ENCODE assay signal across 10 cellular contexts in genomic region chrX:65607070-65607742, GRCh38.
DNase-seq lines count a peak whose midpoint lies in the region; ATAC-seq and TF ChIP-seq lines count a peak whose summit lies in the region.
"Had no signal": no experiment of that assay in that cellular context is flagged by ENCODE, and none has a peak within 500 bp of the region (broad histone marks: within the 10 kb centered on the region; RNA-seq: fewer than 3 reads in every experiment).

No MANE protein-coding gene starts in this region.

- peaks cover 0 to 35% (median 0%) of the 10 kb centered on the region in 7 donors for H3K27me3 ChIP-seq in heart right ventricle

- intact Hi-C loops in heart right ventricle (cut with DNase I), result no loop called here

- H3K36me3 Mint-ChIP-seq in activated naive CD4-positive, alpha-beta T cell treated with anti-CD3 and anti-CD28 coated beads, Interleukin-2, amount 10 ng/mL, durations not matched to agents 7 days and 5 days, result peaks cover 8% of the 10 kb centered on the region
- peaks cover 7% of the 10 kb centered on the region for H3K36me3 Mint-ChIP-seq in activated CD8-positive, alpha-beta T cell treated with anti-CD3 and anti-CD28 coated beads, Interleukin-2, amount 10 ng/mL, durations not matched to agents 7 days and 5 days (ENCODE audit: low read depth)

- CTCF ChIA-PET in activated naive CD4-positive, alpha-beta T cell treated with anti-CD3 and anti-CD28 coated beads, Interleukin-2, amount 10 ng/mL, durations not matched to agents 7 days and 5 days (lab: Charles Lee), result no interaction called here
- CTCF ChIA-PET in activated CD8-positive, alpha-beta T cell treated with anti-CD3 and anti-CD28 coated beads, Interleukin-2, amount 10 ng/mL, durations not matched to agents 7 days and 5 days (lab: Charles Lee), result interaction anchor here (1.0 to 1.8 kb wide), 2 partner anchors 10 to 116 kb away, joined by 3 to 6 read pairs; no protein-coding TSS in a partner anchor

- POLR2A ChIA-PET in activated CD8-positive, alpha-beta T cell treated with anti-CD3 and anti-CD28 coated beads, Interleukin-2, amount 10 ng/mL, durations not matched to agents 7 days and 5 days (lab: Charles Lee), result interaction anchor here (0.9 to 1.2 kb wide), 2 partner anchors 11 to 61 kb away, joined by 4 to 8 read pairs; no protein-coding TSS in a partner anchor

- no peaks in the 10 kb centered on the region for H3K27me3 Mint-ChIP-seq in activated naive CD4-positive, alpha-beta T cell treated with anti-CD3 and anti-CD28 coated beads, Interleukin-2, amount 10 ng/mL, durations not matched to agents 7 days and 5 days
- no peaks in the 10 kb centered on the region for H3K27me3 Mint-ChIP-seq in activated CD8-positive, alpha-beta T cell treated with anti-CD3 and anti-CD28 coated beads, Interleukin-2, amount 10 ng/mL, durations not matched to agents 7 days and 5 days (ENCODE audit: low read depth)
- H3K27me3 Mint-ChIP-seq: dendritic cell treated with granulocyte-macrophage colony-stimulating factor and Interleukin-4, amounts not matched to agents 40 ng/mL and 50 ng/mL, for 4 days had no signal

- H3K4me1 ChIP-seq in heart right ventricle, result peaks cover 0 to 41% (median 16%) of the 10 kb centered on the region in 9 donors
- H3K4me1 ChIP-seq: BLaER1 had no signal

- peak; percentile 21 for DNase-seq in activated naive CD4-positive, alpha-beta T cell treated with Interleukin-2 at 50 U/mL for 16 hours
- no peak for DNase-seq in activated naive CD4-positive, alpha-beta T cell treated with anti-CD3 and anti-CD28 coated beads, Interleukin-2, amount 10 ng/mL, durations not matched to agents 7 days and 5 days
- no peak for DNase-seq in activated CD8-positive, alpha-beta T cell treated with anti-CD3 and anti-CD28 coated beads, Interleukin-2, amount 10 ng/mL, durations not matched to agents 7 days and 5 days
- DNase-seq in renal cortical epithelial cell (ENCODE audit: low read depth) (peak; percentile 61), heart right ventricle (no peak), NCI-H82 (lab: John Stamatoyannopoulos, UW) (no peak), H4 (ENCODE audit: low spot score) (no peak)

- ATAC-seq in HG02885 (IDR thresholded peaks at IDR 0.05; ENCODE audit: poor library complexity, unreplicated experiment) (peak; percentile 67), heart right ventricle (no peak)
- peak; percentile 77 for ATAC-seq in activated CD8-positive, alpha-beta T cell treated with anti-CD3 and anti-CD28 coated beads, Interleukin-2, amount 10 ng/mL, durations not matched to agents 7 days and 5 days

- peaks cover 38% of the 10 kb centered on the region for H3K4me1 Mint-ChIP-seq in activated naive CD4-positive, alpha-beta T cell treated with anti-CD3 and anti-CD28 coated beads, Interleukin-2, amount 10 ng/mL, durations not matched to agents 7 days and 5 days
- H3K4me1 Mint-ChIP-seq in activated CD8-positive, alpha-beta T cell treated with anti-CD3 and anti-CD28 coated beads, Interleukin-2, amount 10 ng/mL, durations not matched to agents 7 days and 5 days (ENCODE audit: low read depth), result peaks cover 48% of the 10 kb centered on the region

- no peak overlapping the region for H3K27ac ChIP-seq in heart right ventricle
- H3K27ac ChIP-seq: BLaER1 had no signal

- peaks cover 9% of the 10 kb centered on the region for H3K9me3 Mint-ChIP-seq in activated naive CD4-positive, alpha-beta T cell treated with anti-CD3 and anti-CD28 coated beads, Interleukin-2, amount 10 ng/mL, durations not matched to agents 7 days and 5 days
- no peaks in the 10 kb centered on the region for H3K9me3 Mint-ChIP-seq in activated CD8-positive, alpha-beta T cell treated with anti-CD3 and anti-CD28 coated beads, Interleukin-2, amount 10 ng/mL, durations not matched to agents 7 days and 5 days (ENCODE audit: insufficient read depth)
- H3K9me3 Mint-ChIP-seq: dendritic cell treated with granulocyte-macrophage colony-stimulating factor and Interleukin-4, amounts not matched to agents 40 ng/mL and 50 ng/mL, for 4 days had no signal

- no peak overlapping the region for H3K27ac Mint-ChIP-seq in activated naive CD4-positive, alpha-beta T cell treated with anti-CD3 and anti-CD28 coated beads, Interleukin-2, amount 10 ng/mL, durations not matched to agents 7 days and 5 days
- H3K27ac Mint-ChIP-seq in activated CD8-positive, alpha-beta T cell treated with anti-CD3 and anti-CD28 coated beads, Interleukin-2, amount 10 ng/mL, durations not matched to agents 7 days and 5 days, result peak overlapping the region; percentile 55
- H3K27ac Mint-ChIP-seq: dendritic cell treated with granulocyte-macrophage colony-stimulating factor and Interleukin-4, amounts not matched to agents 40 ng/mL and 50 ng/mL, for 4 days had no signal

- H3K4me3 Mint-ChIP-seq in activated naive CD4-positive, alpha-beta T cell treated with anti-CD3 and anti-CD28 coated beads, Interleukin-2, amount 10 ng/mL, durations not matched to agents 7 days and 5 days, result no peak overlapping the region
- no peak overlapping the region for H3K4me3 Mint-ChIP-seq in activated CD8-positive, alpha-beta T cell treated with anti-CD3 and anti-CD28 coated beads, Interleukin-2, amount 10 ng/mL, durations not matched to agents 7 days and 5 days
- H3K4me3 Mint-ChIP-seq: dendritic cell treated with granulocyte-macrophage colony-stimulating factor and Interleukin-4, amounts not matched to agents 40 ng/mL and 50 ng/mL, for 4 days had no signal

- no peaks in the 10 kb centered on the region for H3K9me3 ChIP-seq in heart right ventricle
- H3K9me3 ChIP-seq: BLaER1 had no signal

- H3K4me3 ChIP-seq in heart right ventricle, result no peak overlapping the region
- H3K4me3 ChIP-seq: BLaER1 had no signal

- 87 to 94% methylated on average over 3 of the region's 3 CpGs for WGBS in heart right ventricle, 2 donors

- TF ChIP-seq CTCF in heart right ventricle (IDR thresholded peaks at IDR 0.05), result no peak

- no peaks in the 10 kb centered on the region for H3K36me3 ChIP-seq in heart right ventricle
- H3K36me3 ChIP-seq: BLaER1 had no signal

Comparison
In these comparisons a context has a peak if more than half of its experiments do, and no peak if none do; other contexts are left out.
1. DNase-seq: peak in activated naive CD4-positive, alpha-beta T cell treated with Interleukin-2 at 50 U/mL for 16 hours (single experiment) and renal cortical epithelial cell (single experiment); none in activated naive CD4-positive, alpha-beta T cell treated with anti-CD3 and anti-CD28 coated beads, Interleukin-2, amount 10 ng/mL, durations not matched to agents 7 days and 5 days (single experiment), activated CD8-positive, alpha-beta T cell treated with anti-CD3 and anti-CD28 coated beads, Interleukin-2, amount 10 ng/mL, durations not matched to agents 7 days and 5 days (single experiment), heart right ventricle (0 of 2), NCI-H82 (single experiment) and H4 (single experiment).
2. ATAC-seq: peak in HG02885 (single experiment) and activated CD8-positive, alpha-beta T cell treated with anti-CD3 and anti-CD28 coated beads, Interleukin-2, amount 10 ng/mL, durations not matched to agents 7 days and 5 days (single experiment); none in heart right ventricle (0 of 8).